In genomic region chr2:197675711-197676188, GRCh38 we compare ENCODE assay signal across 1 cellular context.
TF ChIP-seq lines count a peak whose summit lies in the region.

No MANE protein-coding gene starts in this region.

TF ChIP-seq in K562, 482 proteins besides CTCF, POLR2A, EP300 and RAD21 (continued from another document):
- TF ChIP-seq ZNF512 (tag; IDR thresholded peaks at IDR 0.05) (peak; percentile 55), ZNF12 (CRISPR knock-in tag; IDR thresholded peaks at IDR 0.05) (no peak), MTF1 (CRISPR knock-in tag; IDR thresholded peaks at IDR 0.05; ENCODE audit: borderline replicate concordance) (no peak), ZNF133 (CRISPR knock-in tag; IDR thresholded peaks at IDR 0.05) (no peak)
